ENCODE assay signal across 1 cellular context in genomic region chr5:96662725-96663513, GRCh38.
A peak's percentile ranks its signal among the peaks of the same experiment; 100 is the strongest.
TF ChIP-seq lines count a peak whose summit lies in the region.

No MANE protein-coding gene starts in this region.

TF ChIP-seq in H1, 55 proteins besides CTCF, POLR2A, EP300 and RAD21 (continued from another document):
- peak; percentile 91 for TF ChIP-seq ASH2L (IDR thresholded peaks at IDR 0.05; ENCODE audit: low read length)
- peak; percentile 32; the same call in 1 of the 2 replicates for TF ChIP-seq PHF8 (conservative IDR thresholded peaks at IDR 0.05; ENCODE audit: low read depth, low read length)
- peak; percentile 54; the same call in 1 of the 2 replicates for TF ChIP-seq MAX (IDR thresholded peaks at IDR 0.05)
- peak; percentile 79 for TF ChIP-seq KDM4A (IDR thresholded peaks at IDR 0.05; ENCODE audit: low read depth, low read length, severe bottlenecking)
- peak; percentile 44; the same call in 1 of the 2 replicates for TF ChIP-seq SUZ12 (IDR thresholded peaks at IDR 0.05; ENCODE audit: low read length)
- no peak for TF ChIP-seq SP1 (IDR thresholded peaks at IDR 0.05; ENCODE audit: low read depth, low read length)
- no peak for TF ChIP-seq ATF3 (IDR thresholded peaks at IDR 0.05; ENCODE audit: insufficient read depth, low read depth, low read length)
- peak; percentile 34 for TF ChIP-seq EZH2 (IDR thresholded peaks at IDR 0.05; ENCODE audit: low read depth, low read length, severe bottlenecking)
- TF ChIP-seq E2F6 (IDR thresholded peaks at IDR 0.05): peak; percentile 33; the same call in 1 of the 2 replicates
- no peak for TF ChIP-seq POU5F1 (IDR thresholded peaks at IDR 0.05; ENCODE audit: low read depth, low read length)
- TF ChIP-seq ATF2 (IDR thresholded peaks at IDR 0.05; ENCODE audit: low read length): no peak
- peak; percentile 45 for TF ChIP-seq RBBP5 (IDR thresholded peaks at IDR 0.05; ENCODE audit: borderline replicate concordance, low read depth, low read length)
- TF ChIP-seq HDAC2 (IDR thresholded peaks at IDR 0.05; ENCODE audit: borderline replicate concordance in 1 of 2, low read depth in 2 of 2, low read length in 2 of 2): 0 out of 4 replicates have a peak, but pooled peaks of 1 of the 2 experiments have one; percentile 35
- no peak for TF ChIP-seq BCL11A (IDR thresholded peaks at IDR 0.05; ENCODE audit: low read depth in 2 of 2, low read length in 2 of 2)
- no peak for TF ChIP-seq RXRA (IDR thresholded peaks at IDR 0.05; ENCODE audit: insufficient read depth, low read depth, low read length)
- TF ChIP-seq JUN (IDR thresholded peaks at IDR 0.05; ENCODE audit: low read depth, low read length): no peak
- no peak for TF ChIP-seq SRF (IDR thresholded peaks at IDR 0.05; ENCODE audit: low read depth, low read length)
- peak; percentile 47 for TF ChIP-seq SAP30 (IDR thresholded peaks at IDR 0.05; ENCODE audit: insufficient read depth, insufficient replicate concordance, low read length)
- no peak for TF ChIP-seq CTBP2 (IDR thresholded peaks at IDR 0.05; ENCODE audit: borderline replicate concordance, insufficient read depth, insufficient read length, low read length)
